ENCODE assay signal across 2 cellular contexts in genomic region chr5:151571270-151572173, GRCh38.
TF ChIP-seq lines count a peak whose summit lies in the region.

No MANE protein-coding gene starts in this region.

TF ChIP-seq in H1, 55 proteins besides CTCF, POLR2A, EP300 and RAD21:
- no peak for TF ChIP-seq ATF3 (IDR thresholded peaks at IDR 0.05; ENCODE audit: insufficient read depth, low read depth, low read length)
- TF ChIP-seq KDM1A (IDR thresholded peaks at IDR 0.05; ENCODE audit: borderline replicate concordance, low read length), result peak; percentile 81; the same call in 1 of the 2 replicates
- no peak for TF ChIP-seq RNF2 (IDR thresholded peaks at IDR 0.05; ENCODE audit: borderline replicate concordance, low read depth, low read length, missing control alignments, poor library complexity, severe bottlenecking)
TF ChIP-seq in H1: peak in this region for 1.

TF ChIP-seq in SK-N-SH, 30 proteins besides CTCF, POLR2A, EP300 and RAD21:
- TF ChIP-seq GATA2 (CRISPR knock-in tag; IDR thresholded peaks at IDR 0.05), result no peak
- no peak for TF ChIP-seq RFX5 (IDR thresholded peaks at IDR 0.05; ENCODE audit: low read length)
- no peak for TF ChIP-seq SIN3A (IDR thresholded peaks at IDR 0.05; ENCODE audit: borderline replicate concordance, low read depth, low read length)
- no peak for TF ChIP-seq RCOR1 (IDR thresholded peaks at IDR 0.05; ENCODE audit: low read length)
- TF ChIP-seq EZH2phosphoT487 (IDR thresholded peaks at IDR 0.05; ENCODE audit: borderline replicate concordance, low read depth), result no peak
- no peak for TF ChIP-seq NRF1 (IDR thresholded peaks at IDR 0.05; ENCODE audit: low read depth, low read length)
- TF ChIP-seq JUND (IDR thresholded peaks at IDR 0.05), result no peak
- TF ChIP-seq SMC3 (IDR thresholded peaks at IDR 0.05; ENCODE audit: low read depth, low read length), result no peak
- TF ChIP-seq USF1 (IDR thresholded peaks at IDR 0.05; ENCODE audit: borderline replicate concordance, low read depth), result no peak
- TF ChIP-seq USF2 (IDR thresholded peaks at IDR 0.05; ENCODE audit: borderline replicate concordance, low read depth, low read length), result no peak
- no peak for TF ChIP-seq YY1 (IDR thresholded peaks at IDR 0.05; ENCODE audit: low read depth)
- no peak for TF ChIP-seq TAF1 (IDR thresholded peaks at IDR 0.05; ENCODE audit: borderline replicate concordance, low read depth, low read length)
- no peak for TF ChIP-seq ZBTB33 (IDR thresholded peaks at IDR 0.05; ENCODE audit: borderline replicate concordance, low read depth)
- TF ChIP-seq MXI1 (IDR thresholded peaks at IDR 0.05; ENCODE audit: low read depth, low read length), result no peak
- no peak for TF ChIP-seq FOSL2 (IDR thresholded peaks at IDR 0.05; ENCODE audit: borderline replicate concordance, low read depth)
